Comparison of ENCODE assay signal across 12 cellular contexts in the genomic region with DNA sequence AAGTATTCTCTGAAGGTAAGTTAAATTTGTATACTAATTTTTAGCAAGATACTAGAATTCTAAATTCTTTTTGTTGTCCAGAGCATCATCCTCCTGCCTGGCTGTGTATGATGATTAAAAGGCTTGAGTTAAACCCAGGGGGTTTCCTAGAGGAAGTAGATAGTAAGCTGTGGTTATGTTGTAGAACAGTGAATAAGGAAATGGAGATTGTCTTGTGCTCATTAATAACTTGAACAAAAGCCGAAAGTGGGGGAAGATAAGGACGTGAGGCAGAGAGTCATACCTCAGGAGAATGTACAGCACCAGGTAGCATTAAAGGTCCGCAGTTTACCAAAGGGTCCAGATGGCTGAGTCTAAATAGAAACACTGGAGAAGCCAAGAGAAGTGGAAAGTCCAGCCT. TPM values are rescaled to one million over a fixed set of nuclear protein-coding genes. Genes with fewer than 3 reads are reported as not detected.
DNase-seq lines count a peak whose midpoint lies in the region; ATAC-seq and FAIRE-seq lines count a peak whose summit lies in the region.
"Had no signal": no experiment of that assay in that cellular context is flagged by ENCODE, and none has a peak within 500 bp of the region (broad histone marks: within the 10 kb centered on the region; RNA-seq: fewer than 3 reads in every experiment).

No MANE protein-coding gene starts in this region.

- no peaks in the 10 kb centered on the region for H3K9me3 ChIP-seq in neuronal stem cell (replicated peaks in 1 of 2; ENCODE audit: control insufficient read depth in 2 of 2, insufficient read depth in 1 of 2, low read depth in 1 of 2, low read length in 2 of 2)
- H3K9me3 ChIP-seq: adrenal gland, SJSA1 had no signal

- H3K9me3 Mint-ChIP-seq in activated T-helper 17 cell treated with anti-CD3 and anti-CD28 coated beads, Interleukin-2, amount 50 U/mL, for 72 hours: no peaks in the 10 kb centered on the region

- peaks cover 29 to 91% of the 10 kb centered on the region in 2 donors for H3K36me3 ChIP-seq in neuronal stem cell (replicated peaks in 1 of 2; ENCODE audit: control insufficient read depth in 2 of 2, insufficient read depth in 2 of 2, low read length in 2 of 2)

- H3K9ac ChIP-seq in neuronal stem cell (ENCODE audit: low read depth, low read length, poor library complexity): no peak overlapping the region

- peak; percentile 71 for ATAC-seq in HG03457 (IDR thresholded peaks at IDR 0.05; ENCODE audit: unreplicated experiment)
- ATAC-seq in activated T-helper 17 cell treated with anti-CD3 and anti-CD28 coated beads, Interleukin-2, amount 50 U/mL, for 72 hours (replicated peaks): peak; percentile 86

- no peaks in the 10 kb centered on the region for H3K4me1 ChIP-seq in neuronal stem cell (ENCODE audit: control insufficient read depth in 2 of 2, insufficient read depth in 1 of 2, low read depth in 1 of 2, low read length in 2 of 2)
- H3K4me1 ChIP-seq: SJSA1 had no signal

- H3K4me2 ChIP-seq in neuronal stem cell (ENCODE audit: insufficient read depth, low read length, poor library complexity, severe bottlenecking): no peak overlapping the region

- H3K18ac ChIP-seq in neuronal stem cell (ENCODE audit: low read length): no peak overlapping the region

- peak overlapping the region; percentile 76 for H3K27ac Mint-ChIP-seq in activated T-helper 17 cell treated with anti-CD3 and anti-CD28 coated beads, Interleukin-2, amount 50 U/mL, for 72 hours

- H2BK5ac ChIP-seq in neuronal stem cell (ENCODE audit: low read length): no peak overlapping the region

- no peak overlapping the region for H2BK120ac ChIP-seq in neuronal stem cell (ENCODE audit: low read depth, low read length)

- H2AFZ ChIP-seq in neuronal stem cell (ENCODE audit: low read length): no peak overlapping the region

- no peaks in the 10 kb centered on the region for H3K27me3 ChIP-seq in neuronal stem cell (ENCODE audit: control insufficient read depth in 3 of 3, insufficient read depth in 3 of 3, low read depth in 1 of 3, low read length in 3 of 3)
- H3K27me3 ChIP-seq: adrenal gland, SJSA1 had no signal

- no peak overlapping the region for H3K27ac ChIP-seq in neuronal stem cell (replicated peaks; ENCODE audit: low read length)
- H3K27ac ChIP-seq: adrenal gland, SJSA1 had no signal

- no peak overlapping the region for H3K4me3 ChIP-seq in neuronal stem cell (ENCODE audit: low read length in 2 of 2)
- H3K4me3 ChIP-seq: adrenal gland, SJSA1 had no signal

- H3K4me3 Mint-ChIP-seq in activated T-helper 17 cell treated with anti-CD3 and anti-CD28 coated beads, Interleukin-2, amount 50 U/mL, for 72 hours: peak overlapping the region; percentile 0

- no peak overlapping the region for H3K23ac ChIP-seq in neuronal stem cell (ENCODE audit: low read depth, low read length, poor library complexity)

- H4K8ac ChIP-seq in neuronal stem cell (ENCODE audit: low read depth, low read length): no peak overlapping the region

- H3K36me3 Mint-ChIP-seq in activated T-helper 17 cell treated with anti-CD3 and anti-CD28 coated beads, Interleukin-2, amount 50 U/mL, for 72 hours (ENCODE audit: low read depth): peaks cover 87% of the 10 kb centered on the region

- H2AK5ac ChIP-seq in neuronal stem cell (ENCODE audit: low read depth, low read length): no peak overlapping the region

- H3K14ac ChIP-seq in neuronal stem cell (ENCODE audit: low read length): no peak overlapping the region

- no peak overlapping the region for H2BK12ac ChIP-seq in neuronal stem cell (ENCODE audit: low read length)

- peak; percentile 62 for DNase-seq in CD1c-positive myeloid dendritic cell (ENCODE audit: extremely low spot score)
- no peak for DNase-seq in GM19239 (ENCODE audit: insufficient read length, low spot score)
- no peak for DNase-seq in activated effector memory CD4-positive, alpha-beta T cell treated with anti-CD3 and anti-CD28 coated beads, Interleukin-2, amount 50 U/mL, for 16 hours
- DNase-seq in neuronal stem cell (ENCODE audit: low spot score): no peak
- DNase-seq in NCI-H510A treated with DMSO at 0.1 percent for 48 hours (lab: John Stamatoyannopoulos, UW): no peak
- no peak for DNase-seq in stimulated activated naive CD4-positive, alpha-beta T cell treated with Interleukin-2 at 50 U/mL for 16 hours (lab: John Stamatoyannopoulos, UW)
- DNase-seq: C1 segment of cervical spinal cord, foreskin fibroblast had no signal

- H3K79me1 ChIP-seq in neuronal stem cell (ENCODE audit: low read depth, low read length): no peaks in the 10 kb centered on the region

- peak; percentile 78 for FAIRE-seq in GM19239 (lab: Jason Lieb, UNC)

- H4K91ac ChIP-seq in neuronal stem cell (ENCODE audit: low read depth, low read length, poor library complexity): no peak overlapping the region

- H3K4ac ChIP-seq in neuronal stem cell (ENCODE audit: low read length): no peak overlapping the region

- H3K4me1 Mint-ChIP-seq in activated T-helper 17 cell treated with anti-CD3 and anti-CD28 coated beads, Interleukin-2, amount 50 U/mL, for 72 hours: peaks cover 7% of the 10 kb centered on the region

- no peaks in the 10 kb centered on the region for H3K27me3 Mint-ChIP-seq in activated T-helper 17 cell treated with anti-CD3 and anti-CD28 coated beads, Interleukin-2, amount 50 U/mL, for 72 hours

- WGBS in neuronal stem cell (ENCODE audit: extremely low coverage in 2 of 2, insufficient read length in 2 of 2, insufficient replicate concordance in 1 of 2), 2 donors: no CpG with 5 or more reads among the region's 3 CpGs

- no peak overlapping the region for H2BK15ac ChIP-seq in neuronal stem cell (ENCODE audit: low read length)

RNA-seq across cellular contexts. Expression of gene CKB, which starts 42.0 kb away (rescaled TPM):
- 10 to 100 TPM in 1 of 2 donors, 1 to 10 TPM in 1; 4.5 to 13.4 TPM for total RNA-seq in activated T-helper 17 cell treated with anti-CD3 and anti-CD28 coated beads, Interleukin-2, amount 50 U/mL, for 72 hours
- polyA plus RNA-seq in neuronal stem cell (2013, experiment 1 of 2): 418 TPM
- 412 TPM for polyA plus RNA-seq in neuronal stem cell (2013, experiment 2 of 2)

RNA-seq across cellular contexts. Expression of gene TRMT61A, which starts 48.4 kb away (rescaled TPM):
- total RNA-seq in activated T-helper 17 cell treated with anti-CD3 and anti-CD28 coated beads, Interleukin-2, amount 50 U/mL, for 72 hours: 10 to 100 TPM in 1 of 2 donors, 1 to 10 TPM in 1; 7.0 to 17.2 TPM
- polyA plus RNA-seq in neuronal stem cell (2013, experiment 1 of 2): 2.1 TPM
- 2.2 TPM for polyA plus RNA-seq in neuronal stem cell (2013, experiment 2 of 2)
